In genomic region chr17:17362531-17362930, GRCh38 we compare ENCODE assay signal across 12 cellular contexts. TPM values are rescaled to one million over a fixed set of nuclear protein-coding genes. Genes with fewer than 3 reads are reported as not detected.
DNase-seq lines count a peak whose midpoint lies in the region; ATAC-seq, FAIRE-seq and TF ChIP-seq lines count a peak whose summit lies in the region.
"Had no signal": no experiment of that assay in that cellular context is flagged by ENCODE, and none has a peak within 500 bp of the region (broad histone marks: within the 10 kb centered on the region; RNA-seq: fewer than 3 reads in every experiment).

No MANE protein-coding gene starts in this region.

- H3K79me2 ChIP-seq in astrocyte (ENCODE audit: insufficient read depth, low read length), result no peaks in the 10 kb centered on the region

- DNase-seq in RWPE2 (ENCODE audit: low spot score), result peak; percentile 42
- no peak for DNase-seq in astrocyte (ENCODE audit: low read depth)
- peak; percentile 33 for DNase-seq in mesenteric fat pad (ENCODE audit: low spot score)
- DNase-seq in stimulated activated CD4-positive, alpha-beta T cell treated with anti-CD3 and anti-CD28 coated beads, Interleukin-4, amount 100 ng/mL, for 4 hours, result no peak
- no peak for DNase-seq in DMS79 treated with DMSO at 0.1 percent for 48 hours (lab: John Stamatoyannopoulos, UW)
- no peak for DNase-seq in dedifferentiated amniotic fluid mesenchymal stem cell (ENCODE audit: extremely low spot score)
- DNase-seq: COR-L47, NCI-H1048, NCI-H2081 treated with DMSO at 0.1 percent for 48 hours, NCI-H510A treated with DMSO at 0.1 percent for 48 hours, PC-9 had no signal

- H4K20me1 ChIP-seq in astrocyte (ENCODE audit: insufficient read depth, low read length), result no peaks in the 10 kb centered on the region

- H2AFZ ChIP-seq in astrocyte (ENCODE audit: low read depth, low read length), result no peak overlapping the region
- H2AFZ ChIP-seq: PC-9 had no signal

- H3K4me3 Mint-ChIP-seq in astrocyte (ENCODE audit: unreplicated experiment), result no peak overlapping the region

- TF ChIP-seq CTCF in RWPE2 (IDR thresholded peaks at IDR 0.05; ENCODE audit: poor library complexity, severe bottlenecking) (no peak), astrocyte (IDR thresholded peaks at IDR 0.05; ENCODE audit: insufficient read depth, low read depth, low read length) (no peak)

- H3K36me3 ChIP-seq in RWPE2 (ENCODE audit: low read depth) (no peaks in the 10 kb centered on the region), astrocyte (ENCODE audit: insufficient read depth, low read length) (no peaks in the 10 kb centered on the region)

- H3K36me3 Mint-ChIP-seq in astrocyte (ENCODE audit: low read depth, unreplicated experiment), result no peaks in the 10 kb centered on the region

- no peak overlapping the region for H3K4me3 ChIP-seq in RWPE2 (ENCODE audit: severe bottlenecking)
- no peak overlapping the region for H3K4me3 ChIP-seq in astrocyte (ENCODE audit: insufficient read depth, low read depth, low read length)
- no peak overlapping the region for H3K4me3 ChIP-seq in skin epidermis
- H3K4me3 ChIP-seq: PC-9 had no signal

- peaks cover 12% of the 10 kb centered on the region for H3K9me3 Mint-ChIP-seq in astrocyte (ENCODE audit: unreplicated experiment)

- H3K27me3 Mint-ChIP-seq in astrocyte (ENCODE audit: low read depth, unreplicated experiment), result peaks cover 49% of the 10 kb centered on the region

- H3K4me1 Mint-ChIP-seq in astrocyte (ENCODE audit: low read depth, unreplicated experiment), result no peaks in the 10 kb centered on the region

- H3K27me3 ChIP-seq in RWPE2 (ENCODE audit: insufficient read depth, poor library complexity, severe bottlenecking), result no peaks in the 10 kb centered on the region
- H3K27me3 ChIP-seq in astrocyte (ENCODE audit: insufficient read depth, low read length), result peaks cover 7% of the 10 kb centered on the region

- no peak overlapping the region for H3K4me2 ChIP-seq in astrocyte (ENCODE audit: low read length)
- H3K4me2 ChIP-seq: PC-9 had no signal

- peaks cover 4% of the 10 kb centered on the region for H3K9me3 ChIP-seq in RWPE2 (ENCODE audit: severe bottlenecking)
- H3K9me3 ChIP-seq in astrocyte (ENCODE audit: insufficient read depth, low read depth, low read length), result peaks cover 12% of the 10 kb centered on the region

- no peak for ATAC-seq in RWPE2 (ENCODE audit: low read depth)

- FAIRE-seq in astrocyte (lab: Jason Lieb, UNC), result no peak

- H3K27ac Mint-ChIP-seq in astrocyte (ENCODE audit: unreplicated experiment), result peak overlapping the region; percentile 58

- no peak overlapping the region for H3K27ac ChIP-seq in RWPE2 (ENCODE audit: poor library complexity, severe bottlenecking)
- H3K27ac ChIP-seq in astrocyte (ENCODE audit: low read depth, low read length), result no peak overlapping the region
- peak overlapping the region in 16 of 21 experiments; percentile 27 to 82 (median 44) for H3K27ac ChIP-seq in skin epidermis
- H3K27ac ChIP-seq: PC-9 had no signal

- H3K4me1 ChIP-seq in RWPE2 (ENCODE audit: insufficient read depth, poor library complexity, severe bottlenecking) (no peaks in the 10 kb centered on the region), astrocyte (ENCODE audit: insufficient read depth, low read length) (no peaks in the 10 kb centered on the region)

- H3K9ac ChIP-seq in astrocyte (ENCODE audit: low read length), result no peak overlapping the region

RNA-seq across cellular contexts. Expression of gene NT5M, which starts 59.4 kb away (rescaled TPM):
- total RNA-seq in astrocyte, result 1.5 and 1.6 TPM in 2 replicates
- 2.1 TPM for total RNA-seq in mesenteric fat pad

Comparison
In these comparisons a context has a peak if more than half of its experiments do, and no peak if none do; other contexts are left out.
1. DNase-seq: peak in RWPE2 (single experiment) and mesenteric fat pad (single experiment); none in astrocyte (single experiment), stimulated activated CD4-positive, alpha-beta T cell treated with anti-CD3 and anti-CD28 coated beads, Interleukin-4, amount 100 ng/mL, for 4 hours (0 of 2), DMS79 treated with DMSO at 0.1 percent for 48 hours (single experiment) and dedifferentiated amniotic fluid mesenchymal stem cell (single experiment).
2. H3K27ac ChIP-seq: peak in skin epidermis (16 of 21); none in RWPE2 (single experiment) and astrocyte (single experiment).